Comparison of ENCODE assay signal across 10 cellular contexts in genomic region chr3:65883614-65884013, GRCh38.
DNase-seq lines count a peak whose midpoint lies in the region; ATAC-seq and TF ChIP-seq lines count a peak whose summit lies in the region.
"Had no signal": no experiment of that assay in that cellular context is flagged by ENCODE, and none has a peak within 500 bp of the region (broad histone marks: within the 10 kb centered on the region; RNA-seq: fewer than 3 reads in every experiment).

No MANE protein-coding gene starts in this region.

- no peaks in the 10 kb centered on the region for H3K27me3 ChIP-seq in SJSA1 (replicated peaks)
- no peaks in the 10 kb centered on the region for H3K27me3 ChIP-seq in thyroid gland

- WGBS in thyroid gland, 2 donors = 7% methylated on average over 3 of the region's 3 CpGs

- no peaks in the 10 kb centered on the region for H3K9me3 ChIP-seq in SJSA1 (replicated peaks)
- H3K9me3 ChIP-seq in thyroid gland = no peaks in the 10 kb centered on the region

- peak; percentile 12 for DNase-seq in NCI-H2227 (lab: John Stamatoyannopoulos, UW; ENCODE audit: unreplicated experiment)
- no peak for DNase-seq in NCI-H2227 treated with DMSO at 0.1 percent for 48 hours (lab: John Stamatoyannopoulos, UW)
- peak; percentile 59 to 78 for DNase-seq in SJSA1 (ENCODE audit: low read depth in 1 of 2, low spot score in 2 of 2)
- DNase-seq in left colon = peak in 1 of 2 donors; percentile 37
- no peak for DNase-seq in thyroid gland
- DNase-seq in activated CD8-positive, alpha-beta memory T cell treated with anti-CD3 and anti-CD28 coated beads for 24 hours = no peak
- no peak for DNase-seq in amniotic stem cell (lab: John Stamatoyannopoulos, UW)
- DNase-seq: activated CD4-positive, CD25-positive, alpha-beta regulatory T cell; stimulated activated CD8-positive, alpha-beta memory T cell treated with anti-CD3 and anti-CD28 coated beads, Interleukin-4, amount 100 ng/mL, for 48 hours had no signal

- peak in 1 of 2 donors; percentile 32 for TF ChIP-seq POLR2A in thyroid gland (IDR thresholded peaks at IDR 0.05)

- TF ChIP-seq CTCF in thyroid gland (IDR thresholded peaks at IDR 0.05) = no peak

- peaks cover 37% of the 10 kb centered on the region for H3K4me1 ChIP-seq in SJSA1 (replicated peaks)
- H3K4me1 ChIP-seq in thyroid gland = peaks cover 15 to 25% of the 10 kb centered on the region in 2 donors

- H3K4me3 ChIP-seq in SJSA1 (peak overlapping the region; percentile 8; the same call in 1 of the 2 replicates), thyroid gland (replicated peaks in 1 of 3) (no peak overlapping the region)

- H3K36me3 ChIP-seq in SJSA1 (no peaks in the 10 kb centered on the region), thyroid gland (no peaks in the 10 kb centered on the region)

- ATAC-seq in left colon = peak; percentile 93
- ATAC-seq in HG02623 (IDR thresholded peaks at IDR 0.05; ENCODE audit: unreplicated experiment) = no peak

- intact Hi-C loops in left colon (cut with DNase I, micrococcal nuclease) (no loop called here), thyroid gland (cut with DNase I) (no loop called here)

- H3K27ac ChIP-seq in SJSA1 = peak overlapping the region; percentile 73
- H3K27ac ChIP-seq in thyroid gland = peak overlapping the region in 2 of 3 donors; percentile 49 to 83

Comparison
In these comparisons a context has a peak if more than half of its experiments do, and no peak if none do; other contexts are left out.
1. DNase-seq: peak in NCI-H2227 (single experiment) and SJSA1 (2 of 2); none in NCI-H2227 treated with DMSO at 0.1 percent for 48 hours (single experiment), thyroid gland (0 of 2), activated CD8-positive, alpha-beta memory T cell treated with anti-CD3 and anti-CD28 coated beads for 24 hours (single experiment) and amniotic stem cell (single experiment).